In genomic region chr17:7226721-7227710, GRCh38 we compare ENCODE assay signal across 13 cellular contexts.
"Had no signal": no experiment of that assay in that cellular context is flagged by ENCODE, and none has a peak within 500 bp of the region (broad histone marks: within the 10 kb centered on the region; RNA-seq: fewer than 3 reads in every experiment).

No MANE protein-coding gene starts in this region.

- ATAC-seq: lower lobe of right lung, sciatic nerve, SK-N-SH treated with all-trans-retinoic acid at 6 μM for 48 hours had no signal

- H3K4me3 ChIP-seq: lower lobe of right lung, stomach, thoracic aorta had no signal

- H3K27ac ChIP-seq: lower lobe of right lung, thoracic aorta had no signal

- H3K9me3 ChIP-seq: lower lobe of right lung, stomach, thoracic aorta had no signal

- H3K4me3 Mint-ChIP-seq: activated CD4-positive, alpha-beta T cell treated with anti-CD3 and anti-CD28 coated beads for 36 hours; activated CD8-positive, alpha-beta T cell treated with anti-CD3 and anti-CD28 coated beads for 36 hours; activated naive CD8-positive, alpha-beta T cell treated with anti-CD3 and anti-CD28 coated beads, Interleukin-2, amount 10 ng/mL, durations not matched to agents 7 days and 5 days; mesothelial cell of epicardium had no signal

- DNase-seq: activated CD4-positive, alpha-beta T cell treated with anti-CD3 and anti-CD28 coated beads for 36 hours; activated CD8-positive, alpha-beta memory T cell treated with anti-CD3 and anti-CD28 coated beads, Interleukin-2, amount 50 U/mL, for 4 hours; activated CD8-positive, alpha-beta T cell treated with anti-CD3 and anti-CD28 coated beads for 36 hours; activated naive CD8-positive, alpha-beta T cell treated with anti-CD3 and anti-CD28 coated beads, Interleukin-2, amount 10 ng/mL, durations not matched to agents 7 days and 5 days; anterior cingulate cortex; hippocampal formation; lower lobe of right lung; stomach; T-helper 1 cell had no signal

- H3K27me3 Mint-ChIP-seq: activated CD4-positive, alpha-beta T cell treated with anti-CD3 and anti-CD28 coated beads for 36 hours; activated CD8-positive, alpha-beta T cell treated with anti-CD3 and anti-CD28 coated beads for 36 hours; activated naive CD8-positive, alpha-beta T cell treated with anti-CD3 and anti-CD28 coated beads, Interleukin-2, amount 10 ng/mL, durations not matched to agents 7 days and 5 days had no signal

- H3K9me3 Mint-ChIP-seq: activated CD8-positive, alpha-beta T cell treated with anti-CD3 and anti-CD28 coated beads for 36 hours; activated naive CD8-positive, alpha-beta T cell treated with anti-CD3 and anti-CD28 coated beads, Interleukin-2, amount 10 ng/mL, durations not matched to agents 7 days and 5 days; mesothelial cell of epicardium had no signal

- H3K27ac Mint-ChIP-seq: activated naive CD8-positive, alpha-beta T cell treated with anti-CD3 and anti-CD28 coated beads, Interleukin-2, amount 10 ng/mL, durations not matched to agents 7 days and 5 days; mesothelial cell of epicardium had no signal

- H3K27me3 ChIP-seq: stomach had no signal
